1 cellular context compared by ENCODE assay signal in the genomic region with DNA sequence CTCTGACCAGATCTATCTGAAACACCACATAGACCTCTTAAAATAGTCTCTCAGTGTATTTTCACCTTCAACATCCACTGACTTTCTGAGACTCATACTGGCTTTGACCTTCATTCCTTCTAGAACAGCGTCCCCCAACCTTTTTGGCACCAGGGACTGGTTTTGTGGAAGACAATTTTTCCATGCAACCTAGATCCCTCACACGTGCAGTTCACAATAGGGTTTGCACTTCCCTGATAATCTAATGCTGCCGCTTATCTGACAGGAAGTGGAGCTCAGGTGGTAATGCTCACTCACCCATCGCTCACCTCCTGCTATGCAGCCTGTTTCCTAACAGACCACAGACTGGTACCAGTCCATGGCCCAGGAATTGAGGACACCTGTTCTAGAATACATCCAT.
TF ChIP-seq lines count a peak whose summit lies in the region.

No MANE protein-coding gene starts in this region.

TF ChIP-seq in K562, 482 proteins besides CTCF, POLR2A, EP300 and RAD21 (continues in another document):
- TF ChIP-seq ETV5 (CRISPR knock-in tag; IDR thresholded peaks at IDR 0.05; ENCODE audit: low read depth) (peak; percentile 57; the same call in 1 of the 2 replicates), TAL1 (IDR thresholded peaks at IDR 0.05) (peak; percentile 86), NR4A1 (CRISPR knock-in tag; IDR thresholded peaks at IDR 0.05) (no peak), NR4A1 (tag; IDR thresholded peaks at IDR 0.05) (0 out of 2 replicates have a peak, but pooled peaks have one; percentile 55), RCOR1 (IDR thresholded peaks at IDR 0.05; ENCODE audit: borderline replicate concordance in 1 of 2, low read depth in 2 of 2, low read length in 2 of 2) (peak in 1 of 2 experiments; percentile 86; a peak in 2 of 4 replicates), ID3 (CRISPR knock-in tag; IDR thresholded peaks at IDR 0.05) (no peak), ID3 (tag; IDR thresholded peaks at IDR 0.05) (peak; percentile 61; the same call in 1 of the 2 replicates), MBD2 (IDR thresholded peaks at IDR 0.05; ENCODE audit: borderline replicate concordance, low read depth) (peak; percentile 44; the same call in 1 of the 2 replicates), TBP (optimal IDR thresholded peaks at IDR 0.05; ENCODE audit: low read depth, low read length) (peak; percentile 33), ZEB2 (IDR thresholded peaks at IDR 0.05) (peak; percentile 98), AFF1 (IDR thresholded peaks at IDR 0.05; ENCODE audit: low read depth in 1 of 2, partially characterized antibody in 2 of 2) (peak in 1 of 2 experiments; percentile 59), ZNF766 (CRISPR knock-in tag; conservative IDR thresholded peaks at IDR 0.05) (peak; percentile 81), DMBX1 (CRISPR knock-in tag; IDR thresholded peaks at IDR 0.05; ENCODE audit: borderline replicate concordance) (peak; percentile 85; the same call in 1 of the 2 replicates), HBP1 (CRISPR knock-in tag; IDR thresholded peaks at IDR 0.05) (no peak), HDAC3 (IDR thresholded peaks at IDR 0.05; ENCODE audit: borderline replicate concordance, partially characterized antibody) (peak; percentile 60), CTBP1 (IDR thresholded peaks at IDR 0.05; ENCODE audit: borderline replicate concordance) (peak; percentile 97), TRIM24 (IDR thresholded peaks at IDR 0.05) (peak in 1 of 2 experiments; percentile 60; a peak in 1 of 4 replicates), POLR2AphosphoS5 (IDR thresholded peaks at IDR 0.05; ENCODE audit: control insufficient read depth, insufficient read depth, low read depth, low read length) (peak; percentile 80), GTF2F1 (IDR thresholded peaks at IDR 0.05; ENCODE audit: low read depth, low read length) (no peak), LEF1 (IDR thresholded peaks at IDR 0.05) (peak; percentile 55; the same call in 1 of the 2 replicates), PPARD (CRISPR knock-in tag; IDR thresholded peaks at IDR 0.05) (no peak), TAF1 (IDR thresholded peaks at IDR 0.05; ENCODE audit: control insufficient read depth, extremely low read depth, insufficient read depth, low read length, severe bottlenecking) (peak; percentile 34), FOXM1 (IDR thresholded peaks at IDR 0.05; ENCODE audit: low read depth) (peak; percentile 38; the same call in 1 of the 2 replicates), FOXM1 (CRISPR knock-in tag; IDR thresholded peaks at IDR 0.05; ENCODE audit: low read depth) (no peak), SMAD2 (IDR thresholded peaks at IDR 0.05; ENCODE audit: low read depth, low read length) (no peak), ARID1B (IDR thresholded peaks at IDR 0.05) (peak; percentile 90), TBL1XR1 (IDR thresholded peaks at IDR 0.05; ENCODE audit: low read length in 2 of 2) (0 out of 4 replicates have a peak, but pooled peaks of 1 of the 2 experiments have one; percentile 47), RBBP5 (IDR thresholded peaks at IDR 0.05; ENCODE audit: borderline replicate concordance, insufficient read depth, low read length, poor library complexity, severe bottlenecking) (no peak), ZNF584 (CRISPR knock-in tag; IDR thresholded peaks at IDR 0.05; ENCODE audit: low read depth) (0 out of 2 replicates have a peak, but pooled peaks have one; percentile 16), KAT7 (CRISPR knock-in tag; IDR thresholded peaks at IDR 0.05; ENCODE audit: borderline replicate concordance) (peak; percentile 40; the same call in 1 of the 2 replicates), ZBED1 (IDR thresholded peaks at IDR 0.05) (0 out of 2 replicates have a peak, but pooled peaks have one; percentile 74), NBN (IDR thresholded peaks at IDR 0.05; ENCODE audit: low read depth) (0 out of 2 replicates have a peak, but pooled peaks have one; percentile 51), HDAC2 (IDR thresholded peaks at IDR 0.05) (peak; percentile 81; the same call in 1 of the 2 replicates), CREM (IDR thresholded peaks at IDR 0.05; ENCODE audit: low read depth) (peak; percentile 73), TCF15 (CRISPR knock-in tag; IDR thresholded peaks at IDR 0.05) (no peak), RBM15 (IDR thresholded peaks at IDR 0.05; ENCODE audit: insufficient read depth, low read length) (no peak), HDAC1 (IDR thresholded peaks at IDR 0.05) (peak in 1 of 2 experiments; percentile 63; a peak in 2 of 4 replicates), ESRRA (IDR thresholded peaks at IDR 0.05; ENCODE audit: borderline replicate concordance, low read depth) (peak; percentile 90), MITF (IDR thresholded peaks at IDR 0.05) (peak; percentile 73), GABPB1 (CRISPR knock-in tag; IDR thresholded peaks at IDR 0.05) (0 out of 2 replicates have a peak, but pooled peaks have one; percentile 67), KAT2B (IDR thresholded peaks at IDR 0.05; ENCODE audit: low read depth, low read length) (no peak), NCOA4 (IDR thresholded peaks at IDR 0.05; ENCODE audit: partially characterized antibody) (no peak), PHF8 (IDR thresholded peaks at IDR 0.05; ENCODE audit: borderline replicate concordance, low read length) (no peak), NR3C1 (CRISPR knock-in tag; IDR thresholded peaks at IDR 0.05) (no peak), ZBTB2 (IDR thresholded peaks at IDR 0.05) (0 out of 2 replicates have a peak, but pooled peaks have one; percentile 53), SOX6 (IDR thresholded peaks at IDR 0.05) (peak; percentile 99), ZKSCAN8 (CRISPR knock-in tag; IDR thresholded peaks at IDR 0.05) (peak; percentile 34; the same call in 1 of the 2 replicates), MAFF (IDR thresholded peaks at IDR 0.05; ENCODE audit: low read length) (peak; percentile 25; the same call in 1 of the 2 replicates), STAT5A (IDR thresholded peaks at IDR 0.05; ENCODE audit: borderline replicate concordance, low read length) (peak; percentile 72; the same call in 1 of the 2 replicates), BRD9 (IDR thresholded peaks at IDR 0.05; ENCODE audit: low read depth, partially characterized antibody) (peak; percentile 91), KLF16 (IDR thresholded peaks at IDR 0.05) (peak; percentile 80), SMARCC2 (IDR thresholded peaks at IDR 0.05; ENCODE audit: low read depth) (0 out of 2 replicates have a peak, but pooled peaks have one; percentile 16), CXXC5 (CRISPR knock-in tag; IDR thresholded peaks at IDR 0.05) (peak; percentile 71), ZNF592 (IDR thresholded peaks at IDR 0.05) (peak; percentile 78), SMAD4 (CRISPR knock-in tag; conservative IDR thresholded peaks at IDR 0.05) (peak; percentile 66; the same call in 1 of the 2 replicates), MXD1 (CRISPR knock-in tag; IDR thresholded peaks at IDR 0.05; ENCODE audit: borderline replicate concordance, poor library complexity, severe bottlenecking) (no peak)
